In genomic region chr6:107493158-107494057, GRCh38 we compare ENCODE assay signal across 1 cellular context.
TF ChIP-seq lines count a peak whose summit lies in the region.

No MANE protein-coding gene starts in this region.

TF ChIP-seq in HEK293, 187 proteins besides CTCF, POLR2A, EP300 and RAD21 (continued from another document):
- peak; percentile 89 for TF ChIP-seq ZNF18 (tag by site-specific recombination; IDR thresholded peaks at IDR 0.05)
- TF ChIP-seq RBAK (tag by site-specific recombination; IDR thresholded peaks at IDR 0.05): no peak
- no peak for TF ChIP-seq ZNF626 (tag by site-specific recombination; IDR thresholded peaks at IDR 0.05)
- TF ChIP-seq ZNF350 (tag by site-specific recombination; IDR thresholded peaks at IDR 0.05): no peak
- peak; percentile 91 for TF ChIP-seq FEZF1 (tag by site-specific recombination; IDR thresholded peaks at IDR 0.05)
- peak; percentile 91 for TF ChIP-seq ZXDB (tag by site-specific recombination; IDR thresholded peaks at IDR 0.05)
- no peak for TF ChIP-seq ZNF645 (tag by site-specific recombination; IDR thresholded peaks at IDR 0.05)
- TF ChIP-seq OSR2 (tag by site-specific recombination; IDR thresholded peaks at IDR 0.05): peak; percentile 85
- TF ChIP-seq, protein P1, sequence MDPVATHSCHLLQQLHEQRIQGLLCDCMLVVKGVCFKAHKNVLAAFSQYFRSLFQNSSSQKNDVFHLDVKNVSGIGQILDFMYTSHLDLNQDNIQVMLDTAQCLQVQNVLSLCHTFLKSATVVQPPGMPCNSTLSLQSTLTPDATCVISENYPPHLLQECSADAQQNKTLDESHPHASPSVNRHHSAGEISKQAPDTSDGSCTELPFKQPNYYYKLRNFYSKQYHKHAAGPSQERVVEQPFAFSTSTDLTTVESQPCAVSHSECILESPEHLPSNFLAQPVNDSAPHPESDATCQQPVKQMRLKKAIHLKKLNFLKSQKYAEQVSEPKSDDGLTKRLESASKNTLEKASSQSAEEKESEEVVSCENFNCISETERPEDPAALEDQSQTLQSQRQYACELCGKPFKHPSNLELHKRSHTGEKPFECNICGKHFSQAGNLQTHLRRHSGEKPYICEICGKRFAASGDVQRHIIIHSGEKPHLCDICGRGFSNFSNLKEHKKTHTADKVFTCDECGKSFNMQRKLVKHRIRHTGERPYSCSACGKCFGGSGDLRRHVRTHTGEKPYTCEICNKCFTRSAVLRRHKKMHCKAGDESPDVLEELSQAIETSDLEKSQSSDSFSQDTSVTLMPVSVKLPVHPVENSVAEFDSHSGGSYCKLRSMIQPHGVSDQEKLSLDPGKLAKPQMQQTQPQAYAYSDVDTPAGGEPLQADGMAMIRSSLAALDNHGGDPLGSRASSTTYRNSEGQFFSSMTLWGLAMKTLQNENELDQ (tag by site-specific recombination; IDR thresholded peaks at IDR 0.05; ENCODE audit: low read depth): no peak
- no peak for TF ChIP-seq ZIC2 (tag by site-specific recombination; IDR thresholded peaks at IDR 0.05)
- no peak for TF ChIP-seq ZNF558 (tag by site-specific recombination; IDR thresholded peaks at IDR 0.05)
- no peak for TF ChIP-seq REST (tag by site-specific recombination; IDR thresholded peaks at IDR 0.05)
- TF ChIP-seq ZNF473 (tag by site-specific recombination; IDR thresholded peaks at IDR 0.05): no peak
- TF ChIP-seq ZNF600 (tag by site-specific recombination; IDR thresholded peaks at IDR 0.05): peak; percentile 96
- peak; percentile 97 for TF ChIP-seq ZSCAN16 (tag by site-specific recombination; IDR thresholded peaks at IDR 0.05)
- TF ChIP-seq PRDM10 (tag by site-specific recombination; IDR thresholded peaks at IDR 0.05): peak; percentile 98
- no peak for TF ChIP-seq ZNF140 (tag by site-specific recombination; IDR thresholded peaks at IDR 0.05)
- no peak; the same call in 1 of the 2 replicates for TF ChIP-seq ZNF394 (tag by site-specific recombination; IDR thresholded peaks at IDR 0.05; ENCODE audit: borderline replicate concordance)
- TF ChIP-seq ZBTB11 (tag by site-specific recombination; conservative IDR thresholded peaks at IDR 0.05; ENCODE audit: low read depth): peak; percentile 75
- TF ChIP-seq ZNF610 (tag by site-specific recombination; IDR thresholded peaks at IDR 0.05; ENCODE audit: borderline replicate concordance): peak; percentile 37; the same call in 1 of the 2 replicates
- no peak for TF ChIP-seq ZNF138 (tag by site-specific recombination; IDR thresholded peaks at IDR 0.05; ENCODE audit: borderline replicate concordance)
- no peak for TF ChIP-seq KLF7 (tag by site-specific recombination; IDR thresholded peaks at IDR 0.05; ENCODE audit: borderline replicate concordance)
- no peak for TF ChIP-seq ZNF302 (tag by site-specific recombination; IDR thresholded peaks at IDR 0.05; ENCODE audit: low read depth)
- TF ChIP-seq SETDB1 (IDR thresholded peaks at IDR 0.05; ENCODE audit: insufficient read length, low read length): no peak
- no peak for TF ChIP-seq ZNF223 (tag by site-specific recombination; IDR thresholded peaks at IDR 0.05)
- no peak for TF ChIP-seq ZNF155 (tag by site-specific recombination; IDR thresholded peaks at IDR 0.05)
- no peak for TF ChIP-seq ZNF157 (tag by site-specific recombination; IDR thresholded peaks at IDR 0.05)
- TF ChIP-seq HIC1 (tag by site-specific recombination; IDR thresholded peaks at IDR 0.05): 0 out of 2 replicates have a peak, but pooled peaks have one; percentile 25
- no peak for TF ChIP-seq YY1 (tag by site-specific recombination; IDR thresholded peaks at IDR 0.05)
- TF ChIP-seq ZNF677 (tag by site-specific recombination; IDR thresholded peaks at IDR 0.05): no peak
- TF ChIP-seq ZNF341 (tag by site-specific recombination; IDR thresholded peaks at IDR 0.05; ENCODE audit: low read depth): peak; percentile 54
- TF ChIP-seq ZNF175 (tag by site-specific recombination; IDR thresholded peaks at IDR 0.05): no peak
- TF ChIP-seq ZNF654 (tag by site-specific recombination; IDR thresholded peaks at IDR 0.05; ENCODE audit: low read depth): no peak; the same call in 1 of the 2 replicates
- TF ChIP-seq, protein P2, sequence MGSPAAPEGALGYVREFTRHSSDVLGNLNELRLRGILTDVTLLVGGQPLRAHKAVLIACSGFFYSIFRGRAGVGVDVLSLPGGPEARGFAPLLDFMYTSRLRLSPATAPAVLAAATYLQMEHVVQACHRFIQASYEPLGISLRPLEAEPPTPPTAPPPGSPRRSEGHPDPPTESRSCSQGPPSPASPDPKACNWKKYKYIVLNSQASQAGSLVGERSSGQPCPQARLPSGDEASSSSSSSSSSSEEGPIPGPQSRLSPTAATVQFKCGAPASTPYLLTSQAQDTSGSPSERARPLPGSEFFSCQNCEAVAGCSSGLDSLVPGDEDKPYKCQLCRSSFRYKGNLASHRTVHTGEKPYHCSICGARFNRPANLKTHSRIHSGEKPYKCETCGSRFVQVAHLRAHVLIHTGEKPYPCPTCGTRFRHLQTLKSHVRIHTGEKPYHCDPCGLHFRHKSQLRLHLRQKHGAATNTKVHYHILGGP (tag by site-specific recombination; IDR thresholded peaks at IDR 0.05): no peak
- no peak for TF ChIP-seq EGR2 (tag by site-specific recombination; IDR thresholded peaks at IDR 0.05; ENCODE audit: low read depth)
- TF ChIP-seq ZNF791 (tag by site-specific recombination; IDR thresholded peaks at IDR 0.05): no peak
- no peak for TF ChIP-seq ZSCAN18 (tag by site-specific recombination; IDR thresholded peaks at IDR 0.05)
- no peak for TF ChIP-seq ZNF549 (tag by site-specific recombination; IDR thresholded peaks at IDR 0.05)
- no peak for TF ChIP-seq ZNF426 (tag by site-specific recombination; IDR thresholded peaks at IDR 0.05)
- TF ChIP-seq ZNF555 (tag by site-specific recombination; conservative IDR thresholded peaks at IDR 0.05): no peak
- TF ChIP-seq ZBTB20 (tag by site-specific recombination; IDR thresholded peaks at IDR 0.05): peak; percentile 93
